In genomic region chr2:235493402-235493774, GRCh38 we compare ENCODE assay signal across 8 cellular contexts. TPM values are rescaled to one million over a fixed set of nuclear protein-coding genes. Genes with fewer than 3 reads are reported as not detected.
DNase-seq lines count a peak whose midpoint lies in the region; ATAC-seq and TF ChIP-seq lines count a peak whose summit lies in the region.

No MANE protein-coding gene starts in this region.

- H3K27ac ChIP-seq in dorsolateral prefrontal cortex (peak overlapping the region in 57 of 59 donors; percentile 39 to 93 (median 81)), mucosa of rectum (ENCODE audit: low read depth in 2 of 2, low read length in 2 of 2) (peak overlapping the region; percentile 41 to 56)

- no peaks in the 10 kb centered on the region for H3K4me1 ChIP-seq in BE2C
- H3K4me1 ChIP-seq in mucosa of rectum (ENCODE audit: control insufficient read depth in 2 of 2, insufficient read depth in 2 of 2, low read length in 2 of 2), result peaks cover 21 to 29% of the 10 kb centered on the region in 2 donors

- peak overlapping the region; percentile 58 for H3K4me3 ChIP-seq in BE2C (ENCODE audit: low read depth, low read length)
- H3K4me3 ChIP-seq in dorsolateral prefrontal cortex, result peak overlapping the region; percentile 47 to 84 (median 69)
- peak overlapping the region; percentile 74 to 79 for H3K4me3 ChIP-seq in mucosa of rectum (ENCODE audit: low read length in 2 of 2)

- H3K27me3 ChIP-seq in BE2C (no peaks in the 10 kb centered on the region), dorsolateral prefrontal cortex (no peaks in the 10 kb centered on the region), mucosa of rectum (ENCODE audit: control insufficient read depth in 2 of 2, insufficient read depth in 2 of 2, low read length in 2 of 2) (no peaks in the 10 kb centered on the region)

- DNase-seq in BE2C (no peak), HuH-7 (ENCODE audit: low spot score) (peak; percentile 46), dorsolateral prefrontal cortex (no peak), SW480 (ENCODE audit: low spot score) (no peak), mesenteric fat pad (ENCODE audit: low spot score) (no peak)

- no peak for TF ChIP-seq CTCF in BE2C (IDR thresholded peaks at IDR 0.05; ENCODE audit: low read depth, low read length)
- peak in 5 of 56 donors; percentile 12 to 30 (median 21) for TF ChIP-seq CTCF in dorsolateral prefrontal cortex (IDR thresholded peaks at IDR 0.05 in 54 of 56, conservative IDR thresholded peaks at IDR 0.05 in 2 of 56; ENCODE audit: low read depth in 1 of 56, partially characterized antibody in 56 of 56)

- intact Hi-C loops in dorsolateral prefrontal cortex (cut with DNase I), result loop anchor here (2.0 to 10.0 kb wide), 7 partner anchors 25 to 359 kb away; no protein-coding TSS in a partner anchor

- ATAC-seq in GM21737 (IDR thresholded peaks at IDR 0.05; ENCODE audit: unreplicated experiment), result no peak
- no peak for ATAC-seq in HG03457 (IDR thresholded peaks at IDR 0.05; ENCODE audit: unreplicated experiment)

- H3K36me3 ChIP-seq in BE2C (no peaks in the 10 kb centered on the region), mucosa of rectum (ENCODE audit: control insufficient read depth in 2 of 2, insufficient read depth in 2 of 2, low read length in 2 of 2) (no peaks in the 10 kb centered on the region)

- H3K9me3 ChIP-seq in BE2C (no peaks in the 10 kb centered on the region), mucosa of rectum (ENCODE audit: control insufficient read depth in 2 of 2, low read length in 2 of 2) (no peaks in the 10 kb centered on the region)

- H3K9ac ChIP-seq in mucosa of rectum (ENCODE audit: low read depth in 1 of 2, low read length in 2 of 2), result peak overlapping the region; percentile 63 to 74

RNA-seq across cellular contexts. Expression of gene AGAP1, which starts 0.5 kb away (rescaled TPM):
- 36.1 TPM for polyA plus RNA-seq in BE2C (2012; ENCODE audit: insufficient read depth, insufficient read length, low read depth)
- 100 to 1,000 TPM; 141 to 246 (median 193) TPM for total RNA-seq in dorsolateral prefrontal cortex
- total RNA-seq in mesenteric fat pad, result 26.5 TPM
